1 cellular context compared by ENCODE assay signal in genomic region chr4:48340905-48341775, GRCh38.
TF ChIP-seq lines count a peak whose summit lies in the region.

TSS of gene SLAIN2 (plus strand) at chr4:48341529. CDS start at chr4:48341740, 211 bp downstream.

TF ChIP-seq in K562, 482 proteins besides CTCF, POLR2A, EP300 and RAD21 (continued from another document and continues in another):
- peak; percentile 74 for TF ChIP-seq PRDM10 (IDR thresholded peaks at IDR 0.05; ENCODE audit: partially characterized antibody)
- TF ChIP-seq CLOCK (CRISPR knock-in tag; IDR thresholded peaks at IDR 0.05; ENCODE audit: borderline replicate concordance): no peak
- TF ChIP-seq POLR2H (tag; IDR thresholded peaks at IDR 0.05; ENCODE audit: low read depth): peak; percentile 93
- TF ChIP-seq CCNT2 (IDR thresholded peaks at IDR 0.05; ENCODE audit: borderline replicate concordance, extremely low read depth, insufficient read length, low read depth, low read length): no peak
- peak in 1 of 2 experiments; percentile 18; a peak in 1 of 4 replicates for TF ChIP-seq FOXK2 (conservative IDR thresholded peaks at IDR 0.05 in 1 of 2, IDR thresholded peaks at IDR 0.05 in 1 of 2; ENCODE audit: low read depth in 2 of 2)
- TF ChIP-seq KDM4B (IDR thresholded peaks at IDR 0.05; ENCODE audit: borderline replicate concordance in 2 of 2, low read depth in 1 of 2): no peak
- no peak; the same call in 1 of the 2 replicates for TF ChIP-seq BACH1 (tag; IDR thresholded peaks at IDR 0.05)
- no peak for TF ChIP-seq TFE3 (CRISPR knock-in tag; IDR thresholded peaks at IDR 0.05)
- TF ChIP-seq ATF7 (IDR thresholded peaks at IDR 0.05): peak; percentile 68
- no peak for TF ChIP-seq SNAPC5 (CRISPR knock-in tag; IDR thresholded peaks at IDR 0.05)
- no peak for TF ChIP-seq DIDO1 (tag; IDR thresholded peaks at IDR 0.05; ENCODE audit: low read depth)
- TF ChIP-seq FOXP1 (CRISPR knock-in tag; IDR thresholded peaks at IDR 0.05): no peak
- no peak for TF ChIP-seq ZFP30 (CRISPR knock-in tag; IDR thresholded peaks at IDR 0.05; ENCODE audit: borderline replicate concordance)
- 0 out of 2 replicates have a peak, but pooled peaks have one; percentile 43 for TF ChIP-seq FOSL1 (tag; conservative IDR thresholded peaks at IDR 0.05)
- TF ChIP-seq RB1 (IDR thresholded peaks at IDR 0.05; ENCODE audit: low read depth): peak; percentile 53
- TF ChIP-seq NR3C1 (CRISPR knock-in tag; IDR thresholded peaks at IDR 0.05): no peak
- TF ChIP-seq LCOR (CRISPR knock-in tag; IDR thresholded peaks at IDR 0.05): peak; percentile 74; the same call in 1 of the 2 replicates
- TF ChIP-seq NFE2 (IDR thresholded peaks at IDR 0.05; ENCODE audit: low read depth): no peak
- no peak for TF ChIP-seq BRF1 (IDR thresholded peaks at IDR 0.05; ENCODE audit: borderline replicate concordance, extremely low read depth, insufficient read length)
- TF ChIP-seq CGGBP1 (CRISPR knock-in tag; IDR thresholded peaks at IDR 0.05): no peak
- no peak for TF ChIP-seq YBX1 (IDR thresholded peaks at IDR 0.05)
- no peak for TF ChIP-seq PTBP1 (IDR thresholded peaks at IDR 0.05; ENCODE audit: low read depth, low read length)
- peak; percentile 88 for TF ChIP-seq EGR1 (conservative IDR thresholded peaks at IDR 0.05)
- TF ChIP-seq TEAD4 (IDR thresholded peaks at IDR 0.05; ENCODE audit: low read length): peak; percentile 30; the same call in 1 of the 2 replicates
- TF ChIP-seq TEAD4 (CRISPR knock-in tag; IDR thresholded peaks at IDR 0.05; ENCODE audit: borderline replicate concordance): no peak
- no peak for TF ChIP-seq ZBTB49 (CRISPR knock-in tag; IDR thresholded peaks at IDR 0.05; ENCODE audit: borderline replicate concordance)
- TF ChIP-seq THAP7 (CRISPR knock-in tag; IDR thresholded peaks at IDR 0.05): 0 out of 2 replicates have a peak, but pooled peaks have one; percentile 25
- TF ChIP-seq BRCA1 (IDR thresholded peaks at IDR 0.05): no peak
- no peak for TF ChIP-seq BRCA1 (CRISPR knock-in tag; IDR thresholded peaks at IDR 0.05)
- TF ChIP-seq HMGXB4 (CRISPR knock-in tag; IDR thresholded peaks at IDR 0.05): peak; percentile 32; the same call in 1 of the 2 replicates
- TF ChIP-seq ADNP (tag; IDR thresholded peaks at IDR 0.05): no peak
- no peak for TF ChIP-seq MXI1 (IDR thresholded peaks at IDR 0.05; ENCODE audit: low read depth, low read length)
- 0 out of 2 replicates have a peak, but pooled peaks have one; percentile 37 for TF ChIP-seq KLF1 (tag; IDR thresholded peaks at IDR 0.05)
- peak; percentile 61 for TF ChIP-seq ZBTB7A (IDR thresholded peaks at IDR 0.05; ENCODE audit: borderline replicate concordance, control insufficient read depth, low read depth, low read length)
- TF ChIP-seq ARID3B (CRISPR knock-in tag; IDR thresholded peaks at IDR 0.05; ENCODE audit: borderline replicate concordance): no peak
- no peak for TF ChIP-seq ZBTB26 (CRISPR knock-in tag; IDR thresholded peaks at IDR 0.05)
- TF ChIP-seq ZNF408 (CRISPR knock-in tag; IDR thresholded peaks at IDR 0.05; ENCODE audit: low read depth): no peak
- no peak for TF ChIP-seq SMARCB1 (IDR thresholded peaks at IDR 0.05; ENCODE audit: insufficient read length, low read depth)
- TF ChIP-seq ZBED1 (IDR thresholded peaks at IDR 0.05): no peak; the same call in 1 of the 2 replicates
- no peak; the same call in 1 of the 2 replicates for TF ChIP-seq NCOR1 (IDR thresholded peaks at IDR 0.05)
- peak; percentile 86 for TF ChIP-seq POLR2B (IDR thresholded peaks at IDR 0.05; ENCODE audit: low read depth, partially characterized antibody)
- TF ChIP-seq ZNF444 (CRISPR knock-in tag; IDR thresholded peaks at IDR 0.05): no peak
